In genomic region chr4:35365186-35365585, GRCh38 we compare ENCODE assay signal across 26 cellular contexts.
"Had no signal": no experiment of that assay in that cellular context is flagged by ENCODE, and none has a peak within 500 bp of the region (broad histone marks: within the 10 kb centered on the region; RNA-seq: fewer than 3 reads in every experiment).

No MANE protein-coding gene starts in this region.

- H3K27ac ChIP-seq: ascending aorta, cardiac muscle cell, gastroesophageal sphincter, hepatocyte, left ventricle myocardium inferior, suprapubic skin, tibial artery had no signal

- H3K4me2 ChIP-seq: hepatocyte had no signal

- H3K27me3 Mint-ChIP-seq: activated CD4-positive, alpha-beta memory T cell treated with anti-CD3 and anti-CD28 coated beads for 36 hours; activated naive CD8-positive, alpha-beta T cell treated with anti-CD3 and anti-CD28 coated beads, Interleukin-2, amount 10 ng/mL, durations not matched to agents 7 days and 5 days; brain; effector memory CD8-positive, alpha-beta T cell; natural killer cell treated with Interleukin-12 subunit alpha and Interleukin-12 subunit beta and Interleukin-15 and Interleukin-18, amount 100 ng/mL, for 72 hours; stimulated activated naive B cell treated with anti-CD40 and anti-IgM and Interleukin-4, amounts not matched to agents 10 μg/mL and 1 μg/mL and 100 μg/mL, for 72 hours had no signal

- H3K4me3 Mint-ChIP-seq: activated CD4-positive, alpha-beta memory T cell treated with anti-CD3 and anti-CD28 coated beads for 36 hours; activated naive CD4-positive, alpha-beta T cell treated with anti-CD3 and anti-CD28 coated beads for 36 hours; activated naive CD8-positive, alpha-beta T cell treated with anti-CD3 and anti-CD28 coated beads, Interleukin-2, amount 10 ng/mL, durations not matched to agents 7 days and 5 days; activated T-helper 1 cell treated with anti-CD3 and anti-CD28 coated beads, Interleukin-12 subunit alpha, Interleukin-12 subunit beta, Interleukin-2, Interleukin-4 antibody, amounts not matched to agents 30 ng/mL and 10 ng/mL and 1 ng/mL, durations not matched to agents 14 hours and 24 hours and 36 hours; brain; effector memory CD8-positive, alpha-beta T cell; natural killer cell treated with Interleukin-12 subunit alpha and Interleukin-12 subunit beta and Interleukin-15 and Interleukin-18, amount 100 ng/mL, for 72 hours; stimulated activated naive B cell treated with anti-CD40 and anti-IgM and Interleukin-4, amounts not matched to agents 10 μg/mL and 1 μg/mL and 100 μg/mL, for 72 hours had no signal

- ATAC-seq: activated CD4-positive, CD25-positive, alpha-beta regulatory T cell treated with anti-CD3 and anti-CD28 coated beads, Interleukin-2, amount 50 U/mL, for 24 hours; effector memory CD8-positive, alpha-beta T cell; gastroesophageal sphincter; mucosa of descending colon; natural killer cell treated with Interleukin-12 subunit alpha and Interleukin-12 subunit beta and Interleukin-15 and Interleukin-18, amount 100 ng/mL, for 72 hours; right cardiac atrium; stimulated activated naive B cell treated with anti-CD40 and anti-IgM and Interleukin-4, amounts not matched to agents 10 μg/mL and 1 μg/mL and 100 μg/mL, for 72 hours had no signal

- H2AFZ ChIP-seq: hepatocyte had no signal

- H3K4me1 ChIP-seq: ascending aorta, gastroesophageal sphincter, left ventricle myocardium inferior, suprapubic skin, tibial artery had no signal

- H3K4me3 ChIP-seq: ascending aorta, cardiac muscle cell, gastroesophageal sphincter, hepatocyte, left ventricle myocardium inferior, lung, mucosa of descending colon, suprapubic skin, tibial artery had no signal

- H3K36me3 ChIP-seq: ascending aorta, cardiac muscle cell, gastroesophageal sphincter, left ventricle myocardium inferior, suprapubic skin, tibial artery had no signal

- H3K36me3 Mint-ChIP-seq: activated CD4-positive, alpha-beta memory T cell treated with anti-CD3 and anti-CD28 coated beads for 36 hours; activated naive CD8-positive, alpha-beta T cell treated with anti-CD3 and anti-CD28 coated beads, Interleukin-2, amount 10 ng/mL, durations not matched to agents 7 days and 5 days; brain; stimulated activated naive B cell treated with anti-CD40 and anti-IgM and Interleukin-4, amounts not matched to agents 10 μg/mL and 1 μg/mL and 100 μg/mL, for 72 hours had no signal

- DNase-seq: activated CD4-positive, alpha-beta memory T cell treated with anti-CD3 and anti-CD28 coated beads for 36 hours; activated CD4-positive, alpha-beta T cell treated with anti-CD3 and anti-CD28 coated beads for 48 hours; activated CD8-positive, alpha-beta memory T cell treated with anti-CD3 and anti-CD28 coated beads, Interleukin-2, amount 50 U/mL, for 4 hours; activated effector memory CD4-positive, alpha-beta T cell treated with anti-CD3 and anti-CD28 coated beads, Interleukin-2, amount 50 U/mL, for 16 hours; activated naive CD4-positive, alpha-beta T cell treated with anti-CD3 and anti-CD28 coated beads for 36 hours; activated naive CD8-positive, alpha-beta T cell treated with anti-CD3 and anti-CD28 coated beads, Interleukin-2, amount 10 ng/mL, durations not matched to agents 7 days and 5 days; activated T-cell treated with anti-CD3 and anti-CD28 coated beads, Interleukin-2, amount 50 U/mL, for 1 hour; cortex of kidney; effector memory CD8-positive, alpha-beta T cell; left ventricle myocardium inferior; mucosa of descending colon; right cardiac atrium; stimulated activated CD4-positive, alpha-beta T cell treated with anti-CD3 and anti-CD28 coated beads, Interleukin-15, amount 100 ng/mL, for 24 hours; stimulated activated CD4-positive, alpha-beta T cell treated with anti-CD3 and anti-CD28 coated beads, Interleukin-2, amount 100 ng/mL, for 24 hours; stimulated activated naive B cell treated with anti-CD40 and anti-IgM and Interleukin-4, amounts not matched to agents 10 μg/mL and 1 μg/mL and 100 μg/mL, for 72 hours; tibial artery had no signal

- H3K27ac Mint-ChIP-seq: activated CD4-positive, alpha-beta memory T cell treated with anti-CD3 and anti-CD28 coated beads for 36 hours; activated naive CD4-positive, alpha-beta T cell treated with anti-CD3 and anti-CD28 coated beads for 36 hours; activated naive CD8-positive, alpha-beta T cell treated with anti-CD3 and anti-CD28 coated beads, Interleukin-2, amount 10 ng/mL, durations not matched to agents 7 days and 5 days; activated T-helper 1 cell treated with anti-CD3 and anti-CD28 coated beads, Interleukin-12 subunit alpha, Interleukin-12 subunit beta, Interleukin-2, Interleukin-4 antibody, amounts not matched to agents 30 ng/mL and 10 ng/mL and 1 ng/mL, durations not matched to agents 14 hours and 24 hours and 36 hours; effector memory CD8-positive, alpha-beta T cell; natural killer cell treated with Interleukin-12 subunit alpha and Interleukin-12 subunit beta and Interleukin-15 and Interleukin-18, amount 100 ng/mL, for 72 hours; stimulated activated naive B cell treated with anti-CD40 and anti-IgM and Interleukin-4, amounts not matched to agents 10 μg/mL and 1 μg/mL and 100 μg/mL, for 72 hours had no signal

- H3K27me3 ChIP-seq: ascending aorta, cardiac muscle cell, gastroesophageal sphincter, hepatocyte, suprapubic skin, tibial artery had no signal

- H3K9me3 ChIP-seq: ascending aorta, tibial artery had no signal

- H3K4me1 Mint-ChIP-seq: activated naive CD8-positive, alpha-beta T cell treated with anti-CD3 and anti-CD28 coated beads, Interleukin-2, amount 10 ng/mL, durations not matched to agents 7 days and 5 days; stimulated activated naive B cell treated with anti-CD40 and anti-IgM and Interleukin-4, amounts not matched to agents 10 μg/mL and 1 μg/mL and 100 μg/mL, for 72 hours had no signal
